33 cellular contexts compared by ENCODE assay signal in the genomic region with DNA sequence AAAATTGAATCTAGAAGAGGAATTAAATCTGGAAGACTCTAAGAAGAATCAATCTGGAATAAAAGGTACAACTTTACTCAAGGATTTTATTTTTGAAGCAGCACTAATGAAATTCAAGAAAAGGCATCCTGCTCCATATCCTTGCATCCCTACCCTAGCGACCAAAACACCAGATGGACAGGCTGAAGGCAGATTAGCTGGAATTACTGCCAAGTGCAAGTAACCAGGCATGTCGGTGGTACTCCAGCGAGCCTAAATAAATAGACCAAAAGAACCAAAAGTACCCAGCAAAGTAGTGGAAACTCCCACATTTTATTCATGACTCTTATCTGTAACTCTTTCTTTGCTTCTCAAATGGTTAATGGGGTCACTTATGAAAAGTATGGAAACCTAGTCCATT. TPM values are rescaled to one million over a fixed set of nuclear protein-coding genes. Genes with fewer than 3 reads are reported as not detected.
"Had no signal": no experiment of that assay in that cellular context is flagged by ENCODE, and none has a peak within 500 bp of the region (broad histone marks: within the 10 kb centered on the region; RNA-seq: fewer than 3 reads in every experiment).

No MANE protein-coding gene starts in this region.

- H3K36me3 Mint-ChIP-seq: naive thymus-derived CD4-positive, alpha-beta T cell; natural killer cell treated with Interleukin-12 subunit alpha and Interleukin-12 subunit beta and Interleukin-15 and Interleukin-18, amount 100 ng/mL, for 72 hours; stimulated activated memory B cell treated with anti-CD40 and anti-IgM and Interleukin-4, amounts not matched to agents 10 μg/mL and 1 μg/mL and 100 μg/mL, for 72 hours had no signal

- H3K4me2 ChIP-seq: smooth muscle cell had no signal

- H3K36me3 ChIP-seq: left lung, lower lobe of right lung, ovary, right atrium auricular region, right lobe of liver, stomach, tibial artery, upper lobe of right lung had no signal

- H3K27ac Mint-ChIP-seq: naive thymus-derived CD4-positive, alpha-beta T cell; natural killer cell treated with Interleukin-12 subunit alpha and Interleukin-12 subunit beta and Interleukin-15 and Interleukin-18, amount 100 ng/mL, for 72 hours; progenitor cell of endocrine pancreas; stimulated activated memory B cell treated with anti-CD40 and anti-IgM and Interleukin-4, amounts not matched to agents 10 μg/mL and 1 μg/mL and 100 μg/mL, for 72 hours had no signal

- H3K27me3 ChIP-seq: left lung, ovary, right atrium auricular region, right lobe of liver, stomach, testis, tibial artery, upper lobe of right lung had no signal

- H3K4me1 Mint-ChIP-seq: naive thymus-derived CD4-positive, alpha-beta T cell; stimulated activated memory B cell treated with anti-CD40 and anti-IgM and Interleukin-4, amounts not matched to agents 10 μg/mL and 1 μg/mL and 100 μg/mL, for 72 hours had no signal

- H3K4me3 Mint-ChIP-seq: naive thymus-derived CD4-positive, alpha-beta T cell; natural killer cell treated with Interleukin-12 subunit alpha and Interleukin-12 subunit beta and Interleukin-15 and Interleukin-18, amount 100 ng/mL, for 72 hours; stimulated activated memory B cell treated with anti-CD40 and anti-IgM and Interleukin-4, amounts not matched to agents 10 μg/mL and 1 μg/mL and 100 μg/mL, for 72 hours had no signal

- H3K27ac ChIP-seq: left lung, lower lobe of right lung, ovary, right atrium auricular region, right lobe of liver, stomach, testis, tibial artery, upper lobe of right lung had no signal

- DNase-seq: hippocampal formation; kidney; left colon; left lung; lower lobe of right lung; mammary epithelial cell; mesenchymal stem cell; midbrain; mucosa of descending colon; naive thymus-derived CD4-positive, alpha-beta T cell; ovary; right lobe of liver; stimulated activated CD4-positive, alpha-beta T cell treated with anti-CD3 and anti-CD28 coated beads, Interleukin-1b, Interleukin-23, amount 100 ng/mL, for 48 hours; stimulated activated CD4-positive, alpha-beta T cell treated with anti-CD3 and anti-CD28 coated beads, Interleukin-2, amount 100 ng/mL, for 48 hours; stimulated activated CD4-positive, alpha-beta T cell treated with anti-CD3 and anti-CD28 coated beads, Interleukin-4, amount 100 ng/mL, for 4 hours; stimulated activated CD8-positive, alpha-beta memory T cell treated with anti-CD3 and anti-CD28 coated beads, Interleukin-4, amount 100 ng/mL, for 48 hours; stimulated activated naive CD8-positive, alpha-beta T cell treated with anti-CD3 and anti-CD28 coated beads, Interleukin-15, Interleukin-2, amounts not matched to agents 100 U/mL and 50 U/mL, for 24 hours; stomach; testis; tibial artery; trophoblast cell; upper lobe of right lung had no signal

- H3K4me3 ChIP-seq: left lung, lower lobe of right lung, mucosa of descending colon, ovary, right atrium auricular region, right lobe of liver, smooth muscle cell, stomach, testis, tibial artery, upper lobe of right lung had no signal

- H3K27me3 Mint-ChIP-seq: natural killer cell treated with Interleukin-12 subunit alpha and Interleukin-12 subunit beta and Interleukin-15 and Interleukin-18, amount 100 ng/mL, for 72 hours; progenitor cell of endocrine pancreas; stimulated activated memory B cell treated with anti-CD40 and anti-IgM and Interleukin-4, amounts not matched to agents 10 μg/mL and 1 μg/mL and 100 μg/mL, for 72 hours had no signal

- H3K4me1 ChIP-seq: left lung, lower lobe of right lung, right atrium auricular region, right lobe of liver, stomach, testis, tibial artery, upper lobe of right lung had no signal

- H3K9me3 Mint-ChIP-seq: stimulated activated memory B cell treated with anti-CD40 and anti-IgM and Interleukin-4, amounts not matched to agents 10 μg/mL and 1 μg/mL and 100 μg/mL, for 72 hours had no signal

RNA-seq across cellular contexts. Expression of a gene that starts 21.0 kb away (rescaled TPM):
- total RNA-seq: kidney; left colon; left lung; liver; lower lobe of right lung; mammary epithelial cell; myocyte; naive thymus-derived CD4-positive, alpha-beta T cell; natural killer cell treated with Interleukin-12 subunit alpha and Interleukin-12 subunit beta and Interleukin-15 and Interleukin-18, amount 100 ng/mL, for 72 hours; omental fat pad; ovary; progenitor cell of endocrine pancreas; pulmonary artery endothelial cell; renal cortical epithelial cell; right atrium auricular region; right lobe of liver; skeletal muscle tissue; smooth muscle cell; upper lobe of right lung had no signal
- polyA plus RNA-seq: liver; mammary epithelial cell; naive thymus-derived CD4-positive, alpha-beta T cell; ovary; smooth muscle cell; stomach had no signal
